Comparison of ENCODE assay signal across 1 cellular context in the genomic region with DNA sequence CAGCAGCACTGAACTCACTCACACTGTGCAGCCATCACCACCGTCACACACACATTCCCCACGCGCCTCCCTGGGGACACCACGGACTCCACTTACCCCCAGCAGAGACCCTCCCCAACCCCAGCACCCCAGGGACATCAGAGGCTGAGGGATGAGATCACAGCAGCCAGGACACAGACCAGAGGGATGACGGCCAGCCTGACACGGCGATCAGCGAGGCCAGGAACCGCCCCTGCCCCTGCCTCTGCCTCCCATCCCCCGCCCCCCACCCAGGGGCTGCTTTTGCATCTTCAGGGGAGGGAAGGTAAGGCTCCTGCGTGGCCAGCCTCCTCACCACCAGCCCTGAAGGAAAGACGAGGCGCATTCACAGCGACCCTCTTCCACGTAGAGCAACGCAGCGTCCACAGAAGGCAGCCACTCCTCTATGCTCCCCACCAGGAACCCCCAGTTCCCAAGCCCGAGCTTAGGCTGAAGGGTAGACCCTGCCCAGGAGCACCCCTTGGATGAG.
TF ChIP-seq lines count a peak whose summit lies in the region.

No MANE protein-coding gene starts in this region.

TF ChIP-seq in HepG2, 621 proteins besides CTCF, POLR2A, EP300 and RAD21 (continued from another document):
- TF ChIP-seq GMEB2 (CRISPR knock-in tag; IDR thresholded peaks at IDR 0.05; ENCODE audit: low read depth), result no peak
- 0 out of 2 replicates have a peak, but pooled peaks have one; percentile 19 for TF ChIP-seq SRY (CRISPR knock-in tag; IDR thresholded peaks at IDR 0.05)
- peak; percentile 7; the same call in 1 of the 2 replicates for TF ChIP-seq PCBP1 (IDR thresholded peaks at IDR 0.05; ENCODE audit: borderline replicate concordance, low read depth, low read length)
